In the genomic region with DNA sequence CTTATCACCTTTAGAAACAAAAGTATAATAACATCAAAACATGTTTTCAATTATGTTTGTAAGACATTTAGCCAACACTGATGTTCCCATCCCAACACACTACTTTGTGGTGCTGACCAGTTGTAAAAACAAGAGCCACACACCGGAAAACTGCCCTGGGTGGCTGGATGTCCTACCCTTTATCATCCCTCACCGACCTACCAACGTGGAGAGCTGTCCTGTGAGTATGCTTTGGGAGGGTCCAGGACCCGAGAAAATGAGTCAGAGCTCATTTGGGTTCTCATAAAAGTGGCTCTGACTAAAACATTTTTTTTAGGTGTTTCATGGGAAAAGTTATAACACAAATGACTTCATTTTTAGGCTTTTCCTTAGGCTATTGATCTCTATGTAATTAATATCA, we compare ENCODE assay signal across 18 cellular contexts. TPM values are rescaled to one million over a fixed set of nuclear protein-coding genes. Genes with fewer than 3 reads are reported as not detected.
DNase-seq lines count a peak whose midpoint lies in the region; ATAC-seq, FAIRE-seq and TF ChIP-seq lines count a peak whose summit lies in the region.
"Had no signal": no experiment of that assay in that cellular context is flagged by ENCODE, and none has a peak within 500 bp of the region (broad histone marks: within the 10 kb centered on the region; RNA-seq: fewer than 3 reads in every experiment).

No MANE protein-coding gene starts in this region.

- 78 to 83% methylated on average over 4 of the region's 4 CpGs for WGBS in pancreas, 2 donors

- no peak overlapping the region for H2AFZ ChIP-seq in astrocyte (ENCODE audit: low read depth, low read length)
- peak overlapping the region; percentile 71 for H2AFZ ChIP-seq in osteoblast (ENCODE audit: low read length)

- BruUV-seq in Calu3 (replicated peaks; lab: Mats Ljungman, UMichigan): no TSS peak

- H3K9me3 ChIP-seq in astrocyte (ENCODE audit: insufficient read depth, low read depth, low read length): no peaks in the 10 kb centered on the region
- H3K9me3 ChIP-seq in osteoblast (ENCODE audit: low read depth, low read length): no peaks in the 10 kb centered on the region
- H3K9me3 ChIP-seq in pancreas: no peaks in the 10 kb centered on the region
- H3K9me3 ChIP-seq: BLaER1 had no signal

- H3K27ac ChIP-seq in astrocyte (ENCODE audit: low read depth, low read length) (peak overlapping the region; percentile 4), osteoblast (ENCODE audit: low read depth, low read length) (peak overlapping the region; percentile 27), pancreas (no peak overlapping the region)
- H3K27ac ChIP-seq: BLaER1 had no signal

- FAIRE-seq in astrocyte (lab: Jason Lieb, UNC): no peak
- no peak for FAIRE-seq in pancreas (lab: Jason Lieb, UNC)
- FAIRE-seq: K562 had no signal

- ATAC-seq in pancreas (no peak), GM21423 (IDR thresholded peaks at IDR 0.05; ENCODE audit: unreplicated experiment) (no peak)
- ATAC-seq: K562 had no signal

- H3K79me2 ChIP-seq in astrocyte (ENCODE audit: insufficient read depth, low read length) (no peaks in the 10 kb centered on the region), osteoblast (ENCODE audit: insufficient read depth, low read length) (no peaks in the 10 kb centered on the region)

- H3K4me3 Mint-ChIP-seq in HFFc6 (no peak overlapping the region), astrocyte (ENCODE audit: unreplicated experiment) (no peak overlapping the region), Calu3 (ENCODE audit: low read depth, unreplicated experiment) (no peak overlapping the region)
- H3K4me3 Mint-ChIP-seq: CD8-positive, alpha-beta memory T cell had no signal

- CTCF ChIA-PET in Calu3 (lab: Charles Lee): interaction anchor here (0.5 kb wide), 1 partner anchor 593 kb away, joined by 3 read pairs; no protein-coding TSS in a partner anchor

- H3K27me3 Mint-ChIP-seq in HFFc6 (ENCODE audit: insufficient read depth) (no peaks in the 10 kb centered on the region), astrocyte (ENCODE audit: low read depth, unreplicated experiment) (no peaks in the 10 kb centered on the region), Calu3 (ENCODE audit: unreplicated experiment) (peaks cover 13% of the 10 kb centered on the region)

- H3K36me3 Mint-ChIP-seq in HFFc6 (ENCODE audit: low read depth) (no peaks in the 10 kb centered on the region), astrocyte (ENCODE audit: low read depth, unreplicated experiment) (no peaks in the 10 kb centered on the region), Calu3 (ENCODE audit: insufficient read depth, unreplicated experiment) (no peaks in the 10 kb centered on the region)
- H3K36me3 Mint-ChIP-seq: CD8-positive, alpha-beta memory T cell had no signal

- H3K4me2 ChIP-seq in astrocyte (ENCODE audit: low read length): no peak overlapping the region
- no peak overlapping the region for H3K4me2 ChIP-seq in osteoblast (ENCODE audit: insufficient read depth, low read length)
- H3K4me2 ChIP-seq: BLaER1 had no signal

- TF ChIP-seq CTCF in AG10803 (conservative IDR thresholded peaks at IDR 0.05; ENCODE audit: low read length): no peak
- TF ChIP-seq CTCF in HFFc6 (IDR thresholded peaks at IDR 0.05): no peak
- no peak for TF ChIP-seq CTCF in astrocyte (IDR thresholded peaks at IDR 0.05; ENCODE audit: insufficient read depth, low read depth, low read length)
- no peak for TF ChIP-seq CTCF in osteoblast (IDR thresholded peaks at IDR 0.05; ENCODE audit: extremely low read depth, low read depth, low read length)
- TF ChIP-seq CTCF in pancreas (IDR thresholded peaks at IDR 0.05): no peak
- TF ChIP-seq CTCF in Calu3 (IDR thresholded peaks at IDR 0.05; ENCODE audit: unreplicated experiment): no peak

- H3K27me3 ChIP-seq in astrocyte (ENCODE audit: insufficient read depth, low read length) (no peaks in the 10 kb centered on the region), osteoblast (ENCODE audit: insufficient read depth, low read length) (no peaks in the 10 kb centered on the region), pancreas (no peaks in the 10 kb centered on the region)
- H3K27me3 ChIP-seq: BLaER1 had no signal

- H3K4me1 Mint-ChIP-seq in HFFc6 (ENCODE audit: low read depth): peaks cover 10% of the 10 kb centered on the region; the same call in 1 of the 2 replicates
- no peaks in the 10 kb centered on the region for H3K4me1 Mint-ChIP-seq in astrocyte (ENCODE audit: low read depth, unreplicated experiment)
- peaks cover 12% of the 10 kb centered on the region for H3K4me1 Mint-ChIP-seq in Calu3 (ENCODE audit: low read depth, unreplicated experiment)
- H3K4me1 Mint-ChIP-seq: CD8-positive, alpha-beta memory T cell had no signal

- H3K4me3 ChIP-seq in AG10803 (ENCODE audit: low read length) (no peak overlapping the region), astrocyte (ENCODE audit: insufficient read depth, low read depth, low read length) (no peak overlapping the region), osteoblast (ENCODE audit: insufficient read depth, low read length) (no peak overlapping the region), pancreas (no peak overlapping the region)
- H3K4me3 ChIP-seq: BLaER1, K562 had no signal

- H3K4me1 ChIP-seq in astrocyte (ENCODE audit: insufficient read depth, low read length): peaks cover 3% of the 10 kb centered on the region
- peaks cover 6% of the 10 kb centered on the region for H3K4me1 ChIP-seq in osteoblast (ENCODE audit: insufficient read depth, low read length)
- H3K4me1 ChIP-seq in pancreas: no peaks in the 10 kb centered on the region

- H3K36me3 ChIP-seq in astrocyte (ENCODE audit: insufficient read depth, low read length): no peaks in the 10 kb centered on the region
- H3K36me3 ChIP-seq in osteoblast (ENCODE audit: insufficient read depth, low read length): no peaks in the 10 kb centered on the region
- no peaks in the 10 kb centered on the region for H3K36me3 ChIP-seq in pancreas
- H3K36me3 ChIP-seq: BLaER1 had no signal

- H3K9ac ChIP-seq in astrocyte (ENCODE audit: low read length): no peak overlapping the region
- H3K9ac ChIP-seq: BLaER1 had no signal

- DNase-seq in AG10803 (ENCODE audit: low read depth) (peak; percentile 45), HFFc6 (peak; percentile 54), astrocyte (ENCODE audit: low read depth) (peak; percentile 54), osteoblast (ENCODE audit: insufficient read length, low spot score, missing footprints) (no peak), pancreas (no peak), Calu3 (no peak)
- DNase-seq in stimulated activated CD4-positive, alpha-beta T cell treated with anti-CD3 and anti-CD28 coated beads, Interleukin-4, amount 100 ng/mL, for 24 hours: no peak
- DNase-seq: CD8-positive, alpha-beta memory T cell; DMS 273 treated with DMSO at 0.1 percent for 48 hours; NCI-H1092; NCI-H345; NCI-H526 treated with DMSO at 0.1 percent for 48 hours had no signal

- H3K9me3 Mint-ChIP-seq in HFFc6 (no peaks in the 10 kb centered on the region), astrocyte (ENCODE audit: unreplicated experiment) (no peaks in the 10 kb centered on the region), Calu3 (ENCODE audit: low read depth, unreplicated experiment) (no peaks in the 10 kb centered on the region)

- intact Hi-C loops in pancreas (cut with DNase I) (no loop called here), Calu3 (cut with micrococcal nuclease; ENCODE audit: unreplicated experiment) (no loop called here)

- H3K27ac Mint-ChIP-seq in HFFc6 (peak overlapping the region; percentile 76; the same call in 1 of the 2 replicates), astrocyte (ENCODE audit: unreplicated experiment) (no peak overlapping the region), Calu3 (ENCODE audit: unreplicated experiment) (no peak overlapping the region)
- H3K27ac Mint-ChIP-seq: CD8-positive, alpha-beta memory T cell had no signal

- H4K20me1 ChIP-seq in astrocyte (ENCODE audit: insufficient read depth, low read length) (no peaks in the 10 kb centered on the region), osteoblast (ENCODE audit: insufficient read depth, low read length) (no peaks in the 10 kb centered on the region)
- H4K20me1 ChIP-seq: BLaER1 had no signal

RNA-seq across cellular contexts. Expression of gene CTAGE9, which starts 29.3 kb away (rescaled TPM):
- not detected for total RNA-seq in HFFc6 (2021; fragmentation: NEBNext Ultra II Directional; extraction: Animal tissue kit (Norgen Biotek cat#: 25700))
- total RNA-seq in astrocyte (not detected in 2 replicates), osteoblast (not detected in 2 replicates), pancreas (not detected), Calu3 (2022) (not detected in 2 replicates)
- not detected for polyA plus RNA-seq in pancreas
- total RNA-seq: A673; CD8-positive, alpha-beta memory T cell; K562; OCI-LY7; SK-MEL-5 had no signal
- polyA plus RNA-seq: CD8-positive, alpha-beta memory T cell; K562 had no signal

RNA-seq across cellular contexts. Expression of gene OR2A4, which starts 39.0 kb away (rescaled TPM):
- total RNA-seq in HFFc6 (2021; fragmentation: NEBNext Ultra II Directional; extraction: Animal tissue kit (Norgen Biotek cat#: 25700)): not detected
- total RNA-seq in astrocyte (not detected in 2 replicates), osteoblast (0.88 TPM in 1 of 2 replicates, not detected in the other), pancreas (not detected), Calu3 (2022) (not detected in 2 replicates)
- polyA plus RNA-seq in pancreas: under 1 TPM in 1 of 2 donors, not detected in 1; 0.46 TPM
- total RNA-seq: A673; CD8-positive, alpha-beta memory T cell; K562; OCI-LY7 had no signal
- polyA plus RNA-seq: CD8-positive, alpha-beta memory T cell had no signal

Comparison
In these comparisons a context has a peak if more than half of its experiments do, and no peak if none do; other contexts are left out.
1. DNase-seq: peak in AG10803 (single experiment), HFFc6 (single experiment) and astrocyte (single experiment); none in osteoblast (single experiment), pancreas (0 of 6), stimulated activated CD4-positive, alpha-beta T cell treated with anti-CD3 and anti-CD28 coated beads, Interleukin-4, amount 100 ng/mL, for 24 hours (single experiment) and Calu3 (single experiment).
2. H3K27ac ChIP-seq: peak in astrocyte (single experiment) and osteoblast (single experiment); none in pancreas (0 of 4).